ENCODE assay signal across 19 cellular contexts in genomic region chr2:86417961-86418360, GRCh38. TPM values are rescaled to one million over a fixed set of nuclear protein-coding genes. Genes with fewer than 3 reads are reported as not detected.
DNase-seq lines count a peak whose midpoint lies in the region; ATAC-seq and TF ChIP-seq lines count a peak whose summit lies in the region.
"Had no signal": no experiment of that assay in that cellular context is flagged by ENCODE, and none has a peak within 500 bp of the region (broad histone marks: within the 10 kb centered on the region; RNA-seq: fewer than 3 reads in every experiment).

No MANE protein-coding gene starts in this region.

- no peaks in the 10 kb centered on the region for H3K79me2 ChIP-seq in mammary epithelial cell (ENCODE audit: insufficient read depth, low read length)
- H3K79me2 ChIP-seq: parathyroid adenoma had no signal

- DNase-seq in EL (peak; percentile 23), LHCN-M2 (ENCODE audit: low read depth) (peak; percentile 44), mammary epithelial cell (peak; percentile 87), myocyte (ENCODE audit: low read depth) (peak; percentile 68), SW 1271 (lab: John Stamatoyannopoulos, UW) (no peak), HAP-1 (ENCODE audit: low spot score in 2 of 2) (no peak), NCI-H146 (lab: John Stamatoyannopoulos, UW) (no peak)
- DNase-seq: activated naive CD8-positive, alpha-beta T cell treated with anti-CD3 and anti-CD28 coated beads, Interleukin-2, amount 10 ng/mL, durations not matched to agents 7 days and 5 days; GF-D8; heart right ventricle; naive B cell; NCI-H2081; NCI-H524; SIG-M5; T1000 had no signal

- H3K36me3 ChIP-seq in mammary epithelial cell (ENCODE audit: insufficient read depth, low read length) = no peaks in the 10 kb centered on the region
- H3K36me3 ChIP-seq in HAP-1 (replicated peaks) = no peaks in the 10 kb centered on the region
- H3K36me3 ChIP-seq: heart right ventricle had no signal

- no peaks in the 10 kb centered on the region for H4K20me1 ChIP-seq in mammary epithelial cell (ENCODE audit: insufficient read depth, low read length)

- intact Hi-C loops in mammary epithelial cell (cut with micrococcal nuclease) = loop anchor here (1.0 kb wide), 1 partner anchor 24 kb away; no protein-coding TSS in a partner anchor

- H3K9ac ChIP-seq in mammary epithelial cell (ENCODE audit: insufficient read depth, low read length) = no peak overlapping the region
- H3K9ac ChIP-seq: parathyroid adenoma had no signal

- H3K4me3 ChIP-seq in mammary epithelial cell (replicated peaks in 1 of 3; ENCODE audit: insufficient read depth in 1 of 3, low read depth in 2 of 3, low read length in 3 of 3) (no peak overlapping the region), HAP-1 (no peak overlapping the region)
- H3K4me3 ChIP-seq: GM12878, heart right ventricle had no signal

- 20% methylated on average over 1 of the region's 1 CpG for WGBS in mammary epithelial cell (ENCODE audit: low coverage, missing lambda C conversion rate)

- dilution Hi-C loops in mammary epithelial cell (cut with HindIII; ENCODE audit: low sequenced_read_pairs) = no loop called here

- H2AFZ ChIP-seq in mammary epithelial cell (ENCODE audit: low read depth, low read length) = peak overlapping the region; percentile 60
- H2AFZ ChIP-seq: parathyroid adenoma had no signal

- H3K27me3 ChIP-seq in mammary epithelial cell (ENCODE audit: insufficient read depth, low read length) = no peaks in the 10 kb centered on the region
- no peaks in the 10 kb centered on the region for H3K27me3 ChIP-seq in HAP-1 (ENCODE audit: low read depth)

- no peak overlapping the region for H3K27ac ChIP-seq in mammary epithelial cell (ENCODE audit: insufficient read depth, low read depth, low read length)
- H3K27ac ChIP-seq: heart right ventricle, parathyroid adenoma had no signal

- ATAC-seq in HG03432 (IDR thresholded peaks at IDR 0.05; ENCODE audit: unreplicated experiment) = no peak
- ATAC-seq: activated CD4-positive, CD25-positive, alpha-beta regulatory T cell treated with anti-CD3 and anti-CD28 coated beads, Interleukin-2, amount 50 U/mL, for 24 hours; GM12878; heart right ventricle had no signal

- no peak for TF ChIP-seq CTCF in mammary epithelial cell (conservative IDR thresholded peaks at IDR 0.05 in 1 of 2, IDR thresholded peaks at IDR 0.05 in 1 of 2; ENCODE audit: extremely low read depth in 1 of 2, insufficient read depth in 1 of 2, low read depth in 1 of 2, low read length in 2 of 2)

- no peaks in the 10 kb centered on the region for H3K9me3 ChIP-seq in mammary epithelial cell (replicated peaks; ENCODE audit: insufficient read depth, low read length)
- no peaks in the 10 kb centered on the region for H3K9me3 ChIP-seq in HAP-1

- peaks cover 4% of the 10 kb centered on the region for H3K4me1 ChIP-seq in mammary epithelial cell (ENCODE audit: insufficient read depth, low read length)
- H3K4me1 ChIP-seq in HAP-1 = no peaks in the 10 kb centered on the region
- H3K4me1 ChIP-seq: parathyroid adenoma had no signal

- H3K4me2 ChIP-seq in mammary epithelial cell (ENCODE audit: insufficient read depth, low read depth, low read length) = no peak overlapping the region

- no TSS peak for BruUV-seq in mammary epithelial cell (replicated peaks; lab: Mats Ljungman, UMichigan)

- CTCF ChIA-PET in mammary epithelial cell (lab: Charles Lee; ENCODE audit: low non-redundant PET) = interaction anchor here (0.6 to 1.0 kb wide), 2 partner anchors 21 to 23 kb away, joined by 3 read pairs; partner anchors contain the start of gene KDM3A

- in situ Hi-C loops in mammary epithelial cell (cut with MboI; ENCODE audit: low sequenced_read_pairs in 2 of 2) (no loop called here), HAP-1 (cut with MboI; ENCODE audit: low sequenced_read_pairs) (no loop called here)

RNA-seq across cellular contexts. Expression of gene KDM3A, which starts 23.2 kb away (rescaled TPM):
- total RNA-seq in LHCN-M2 (2014; rRNA removed) (18.9 and 20.4 TPM in 2 replicates), mammary epithelial cell (10 to 100 TPM; 20.0 to 29.5 TPM), myocyte (25.2 and 26.1 TPM in 2 replicates)
- 7.8 TPM for polyA plus RNA-seq in LHCN-M2 (2012)
- polyA plus RNA-seq in mammary epithelial cell = 15.4 TPM
- 22.5 TPM for polyA minus RNA-seq in mammary epithelial cell
- 18.2 TPM for polyA plus RNA-seq in myocyte (2012)

Comparison
In these comparisons a context has a peak if more than half of its experiments do, and no peak if none do; other contexts are left out.
1. DNase-seq: peak in EL (single experiment), LHCN-M2 (single experiment), mammary epithelial cell (single experiment) and myocyte (single experiment); none in SW 1271 (0 of 2), HAP-1 (0 of 2) and NCI-H146 (single experiment).